Comparison of ENCODE assay signal across 9 cellular contexts in genomic region chr3:23659274-23659673, GRCh38.
DNase-seq lines count a peak whose midpoint lies in the region; ATAC-seq lines count a peak whose summit lies in the region.
"Had no signal": no experiment of that assay in that cellular context is flagged by ENCODE, and none has a peak within 500 bp of the region (broad histone marks: within the 10 kb centered on the region; RNA-seq: fewer than 3 reads in every experiment).

No MANE protein-coding gene starts in this region.

- no peak overlapping the region for H3K27ac Mint-ChIP-seq in activated naive CD8-positive, alpha-beta T cell treated with anti-CD3 and anti-CD28 coated beads, Interleukin-2, amount 50 U/mL, for 24 hours

- DNase-seq in KBM-7 (peak; percentile 59), midbrain (lab: John Stamatoyannopoulos, UW) (peak; percentile 15)
- DNase-seq in NK-92 treated with Interleukin-12 subunit alpha and Interleukin-12 subunit beta, amount 100 ng/mL, for 24 hours (lab: John Stamatoyannopoulos, UW), result no peak
- DNase-seq in stimulated activated CD4-positive, alpha-beta T cell treated with anti-CD3 and anti-CD28 coated beads, Interleukin-4, amount 100 ng/mL, for 4 hours, result no peak
- no peak for DNase-seq in activated naive CD8-positive, alpha-beta T cell treated with anti-CD3 and anti-CD28 coated beads, Interleukin-2, amount 50 U/mL, for 24 hours
- no peak for DNase-seq in stimulated activated naive CD8-positive, alpha-beta T cell treated with anti-CD3 and anti-CD28 coated beads, Interleukin-15, Interleukin-2, amounts not matched to agents 100 U/mL and 50 U/mL, for 24 hours
- DNase-seq: mammary epithelial cell had no signal

- in situ Hi-C loops in KBM-7 (cut with MboI; ENCODE audit: low pct_unique_long_range_greater_than_20kb, low sequenced_read_pairs), result no loop called here

- no peaks in the 10 kb centered on the region for H3K9me3 Mint-ChIP-seq in activated naive CD8-positive, alpha-beta T cell treated with anti-CD3 and anti-CD28 coated beads, Interleukin-2, amount 50 U/mL, for 24 hours

- H3K27me3 Mint-ChIP-seq in activated naive CD8-positive, alpha-beta T cell treated with anti-CD3 and anti-CD28 coated beads, Interleukin-2, amount 50 U/mL, for 24 hours, result peaks cover 2% of the 10 kb centered on the region

- peak; percentile 79 for ATAC-seq in GM18907 (IDR thresholded peaks at IDR 0.05; ENCODE audit: unreplicated experiment)
- peak; percentile 66 for ATAC-seq in HG02642 (IDR thresholded peaks at IDR 0.05; ENCODE audit: poor library complexity, unreplicated experiment)
- ATAC-seq in activated naive CD8-positive, alpha-beta T cell treated with anti-CD3 and anti-CD28 coated beads, Interleukin-2, amount 50 U/mL, for 24 hours, result no peak
- ATAC-seq in stimulated activated naive CD8-positive, alpha-beta T cell treated with anti-CD3 and anti-CD28 coated beads, Interleukin-15, Interleukin-2, amounts not matched to agents 100 U/mL and 50 U/mL, for 24 hours, result no peak

- H3K4me1 Mint-ChIP-seq in activated naive CD8-positive, alpha-beta T cell treated with anti-CD3 and anti-CD28 coated beads, Interleukin-2, amount 50 U/mL, for 24 hours, result peaks cover 9% of the 10 kb centered on the region

- no peaks in the 10 kb centered on the region for H3K36me3 Mint-ChIP-seq in activated naive CD8-positive, alpha-beta T cell treated with anti-CD3 and anti-CD28 coated beads, Interleukin-2, amount 50 U/mL, for 24 hours (ENCODE audit: low read depth)

- H3K4me3 Mint-ChIP-seq in activated naive CD8-positive, alpha-beta T cell treated with anti-CD3 and anti-CD28 coated beads, Interleukin-2, amount 50 U/mL, for 24 hours, result no peak overlapping the region

Comparison
In these comparisons a context has a peak if more than half of its experiments do, and no peak if none do; other contexts are left out.
1. ATAC-seq: peak in GM18907 (single experiment) and HG02642 (single experiment); none in activated naive CD8-positive, alpha-beta T cell treated with anti-CD3 and anti-CD28 coated beads, Interleukin-2, amount 50 U/mL, for 24 hours (single experiment) and stimulated activated naive CD8-positive, alpha-beta T cell treated with anti-CD3 and anti-CD28 coated beads, Interleukin-15, Interleukin-2, amounts not matched to agents 100 U/mL and 50 U/mL, for 24 hours (single experiment).
2. DNase-seq: peak in KBM-7 (single experiment) and midbrain (single experiment); none in NK-92 treated with Interleukin-12 subunit alpha and Interleukin-12 subunit beta, amount 100 ng/mL, for 24 hours (single experiment), stimulated activated CD4-positive, alpha-beta T cell treated with anti-CD3 and anti-CD28 coated beads, Interleukin-4, amount 100 ng/mL, for 4 hours (0 of 2), activated naive CD8-positive, alpha-beta T cell treated with anti-CD3 and anti-CD28 coated beads, Interleukin-2, amount 50 U/mL, for 24 hours (single experiment) and stimulated activated naive CD8-positive, alpha-beta T cell treated with anti-CD3 and anti-CD28 coated beads, Interleukin-15, Interleukin-2, amounts not matched to agents 100 U/mL and 50 U/mL, for 24 hours (single experiment).